ENCODE assay signal across 10 cellular contexts in genomic region chr6:163943647-163944395, GRCh38.
DNase-seq lines count a peak whose midpoint lies in the region; ATAC-seq and TF ChIP-seq lines count a peak whose summit lies in the region.
"Had no signal": no experiment of that assay in that cellular context is flagged by ENCODE, and none has a peak within 500 bp of the region (broad histone marks: within the 10 kb centered on the region; RNA-seq: fewer than 3 reads in every experiment).

No MANE protein-coding gene starts in this region.

- in situ Hi-C loops in gastrocnemius medialis (cut with MboI; ENCODE audit: low sequenced_read_pairs in 4 of 4) = no loop called here

- H3K9me3 ChIP-seq in iPS-20b (ENCODE audit: insufficient read depth, low read depth, low read length) (no peaks in the 10 kb centered on the region), gastrocnemius medialis (no peaks in the 10 kb centered on the region)
- H3K9me3 ChIP-seq: colonic mucosa had no signal

- no peaks in the 10 kb centered on the region for H3K36me3 ChIP-seq in iPS-20b (ENCODE audit: insufficient read depth, low read depth, low read length)
- H3K36me3 ChIP-seq in gastrocnemius medialis = no peaks in the 10 kb centered on the region
- H3K36me3 ChIP-seq: colonic mucosa had no signal

- DNase-seq in M059J (ENCODE audit: low read depth) (peak; percentile 33), coronary artery (ENCODE audit: low spot score) (no peak), gastrocnemius medialis (no peak), NCI-H1417 treated with DMSO at 0.1 percent for 48 hours (lab: John Stamatoyannopoulos, UW) (no peak)
- no peak for DNase-seq in activated CD8-positive, alpha-beta memory T cell treated with anti-CD3 and anti-CD28 coated beads, Interleukin-2, amount 10 ng/mL, durations not matched to agents 7 days and 5 days
- DNase-seq: colonic mucosa, DND-41 had no signal

- peaks cover 21% of the 10 kb centered on the region for H3K27me3 Mint-ChIP-seq in activated CD8-positive, alpha-beta memory T cell treated with anti-CD3 and anti-CD28 coated beads, Interleukin-2, amount 10 ng/mL, durations not matched to agents 7 days and 5 days

- H3K9ac ChIP-seq in iPS-20b (ENCODE audit: low read depth, low read length) = peak overlapping the region; percentile 80; the same call in 1 of the 2 replicates

- CTCF ChIA-PET in activated CD8-positive, alpha-beta memory T cell treated with anti-CD3 and anti-CD28 coated beads, Interleukin-2, amount 10 ng/mL, durations not matched to agents 7 days and 5 days (lab: Charles Lee) = interaction anchor here (0.7 kb wide), 1 partner anchor 49 kb away, joined by 3 read pairs; no protein-coding TSS in a partner anchor

- no peak for TF ChIP-seq CTCF in coronary artery (IDR thresholded peaks at IDR 0.05)
- TF ChIP-seq CTCF in gastrocnemius medialis (IDR thresholded peaks at IDR 0.05 in 4 of 5, conservative IDR thresholded peaks at IDR 0.05 in 1 of 5) = no peak

- H3K27ac ChIP-seq in coronary artery (peak overlapping the region in 1 of 2 donors; percentile 51), iPS-20b (ENCODE audit: low read length) (peak overlapping the region; percentile 70), gastrocnemius medialis (peak overlapping the region; percentile 14 to 61 (median 36))
- H3K27ac ChIP-seq: colonic mucosa had no signal

- H3K9me3 Mint-ChIP-seq in activated CD8-positive, alpha-beta memory T cell treated with anti-CD3 and anti-CD28 coated beads, Interleukin-2, amount 10 ng/mL, durations not matched to agents 7 days and 5 days (ENCODE audit: low read depth) = no peaks in the 10 kb centered on the region

- H3K4me1 ChIP-seq in iPS-20b (ENCODE audit: insufficient read depth, low read length) = peaks cover 46% of the 10 kb centered on the region
- peaks cover 37 to 45% of the 10 kb centered on the region in 2 donors for H3K4me1 ChIP-seq in gastrocnemius medialis
- H3K4me1 ChIP-seq: colonic mucosa had no signal

- intact Hi-C loops in gastrocnemius medialis (cut with DNase I; ENCODE audit: low total_unique reads) = no loop called here

- H3K36me3 Mint-ChIP-seq in activated CD8-positive, alpha-beta memory T cell treated with anti-CD3 and anti-CD28 coated beads, Interleukin-2, amount 10 ng/mL, durations not matched to agents 7 days and 5 days = no peaks in the 10 kb centered on the region

- ATAC-seq in gastrocnemius medialis (peak; percentile 14 to 47), GM19328 (IDR thresholded peaks at IDR 0.05; ENCODE audit: unreplicated experiment) (no peak), HG02840 (IDR thresholded peaks at IDR 0.05; ENCODE audit: low FRiP score, unreplicated experiment) (no peak)
- ATAC-seq in activated CD8-positive, alpha-beta memory T cell treated with anti-CD3 and anti-CD28 coated beads, Interleukin-2, amount 10 ng/mL, durations not matched to agents 7 days and 5 days = no peak

- H3K4me3 ChIP-seq in coronary artery (peak overlapping the region; percentile 1), iPS-20b (ENCODE audit: low read length) (peak overlapping the region; percentile 64; the same call in 1 of the 2 replicates), gastrocnemius medialis (peak overlapping the region in 1 of 4 donors; percentile 5)
- H3K4me3 ChIP-seq: colonic mucosa had no signal

- TF ChIP-seq POLR2A in gastrocnemius medialis (IDR thresholded peaks at IDR 0.05) = no peak

- H3K27me3 ChIP-seq in iPS-20b (ENCODE audit: insufficient read depth, low read length) = no peaks in the 10 kb centered on the region
- H3K27me3 ChIP-seq in gastrocnemius medialis = no peaks in the 10 kb centered on the region
- H3K27me3 ChIP-seq: colonic mucosa had no signal

- no peaks in the 10 kb centered on the region for H3K4me1 Mint-ChIP-seq in activated CD8-positive, alpha-beta memory T cell treated with anti-CD3 and anti-CD28 coated beads, Interleukin-2, amount 10 ng/mL, durations not matched to agents 7 days and 5 days

- H3K4me3 Mint-ChIP-seq in activated CD8-positive, alpha-beta memory T cell treated with anti-CD3 and anti-CD28 coated beads, Interleukin-2, amount 10 ng/mL, durations not matched to agents 7 days and 5 days = no peak overlapping the region

- H3K27ac Mint-ChIP-seq in activated CD8-positive, alpha-beta memory T cell treated with anti-CD3 and anti-CD28 coated beads, Interleukin-2, amount 10 ng/mL, durations not matched to agents 7 days and 5 days = no peak overlapping the region

Comparison
In these comparisons a context has a peak if more than half of its experiments do, and no peak if none do; other contexts are left out.
1. ATAC-seq: peak in gastrocnemius medialis (2 of 2); none in activated CD8-positive, alpha-beta memory T cell treated with anti-CD3 and anti-CD28 coated beads, Interleukin-2, amount 10 ng/mL, durations not matched to agents 7 days and 5 days (single experiment), GM19328 (single experiment) and HG02840 (single experiment).